Comparison of ENCODE assay signal across 26 cellular contexts in the genomic region with DNA sequence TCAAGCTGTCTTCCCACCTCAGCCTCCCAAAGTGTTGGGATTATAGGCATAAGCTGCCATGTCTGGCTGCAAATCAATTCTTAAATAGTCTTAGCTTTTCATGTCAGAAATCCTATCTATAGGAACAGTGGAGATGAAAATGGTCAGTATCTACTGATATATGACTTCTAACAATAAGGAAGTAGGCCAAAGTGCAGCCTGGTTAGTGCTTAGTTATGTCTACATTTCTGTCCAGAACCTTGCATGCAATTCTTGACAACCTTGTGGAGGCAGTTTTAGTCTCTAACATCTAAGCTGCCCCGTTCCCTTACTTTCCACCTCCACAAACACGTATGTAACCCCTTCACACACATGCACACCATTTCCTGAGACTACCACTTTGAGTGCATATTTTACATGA.
"Had no signal": no experiment of that assay in that cellular context is flagged by ENCODE, and none has a peak within 500 bp of the region (broad histone marks: within the 10 kb centered on the region; RNA-seq: fewer than 3 reads in every experiment).

No MANE protein-coding gene starts in this region.

- H3K27me3 ChIP-seq: foreskin keratinocyte, left lung, right lobe of liver, stomach, suprapubic skin, tibial nerve, vagina had no signal

- H3K9me3 Mint-ChIP-seq: activated CD4-positive, alpha-beta T cell treated with anti-CD3 and anti-CD28 coated beads, Interleukin-2, amount 10 ng/mL, durations not matched to agents 7 days and 5 days; activated CD8-positive, alpha-beta T cell treated with anti-CD3 and anti-CD28 coated beads for 36 hours; activated T-helper 1 cell treated with anti-CD3 and anti-CD28 coated beads, Interleukin-12 subunit alpha, Interleukin-12 subunit beta, Interleukin-2, Interleukin-4 antibody, amounts not matched to agents 30 ng/mL and 10 ng/mL and 1 ng/mL, durations not matched to agents 14 hours and 24 hours and 36 hours; immature natural killer cell; stimulated activated memory B cell treated with anti-CD40 and anti-IgM and Interleukin-4, amounts not matched to agents 10 μg/mL and 1 μg/mL and 100 μg/mL, for 72 hours had no signal

- H3K4me1 ChIP-seq: foreskin keratinocyte, left lung, right lobe of liver, stomach, suprapubic skin, vagina had no signal

- H3K4me3 ChIP-seq: left lung, right lobe of liver, skin epidermis, stomach, suprapubic skin, tibial nerve, vagina had no signal

- H3K27ac ChIP-seq: foreskin keratinocyte, left lung, right lobe of liver, skin epidermis, stomach, suprapubic skin, tibial nerve, vagina, VCaP had no signal

- H3K9me3 ChIP-seq: left lung, stomach, suprapubic skin, tibial nerve, vagina had no signal

- H3K4me3 Mint-ChIP-seq: activated CD4-positive, alpha-beta T cell treated with anti-CD3 and anti-CD28 coated beads, Interleukin-2, amount 10 ng/mL, durations not matched to agents 7 days and 5 days; activated CD8-positive, alpha-beta memory T cell treated with anti-CD3 and anti-CD28 coated beads, Interleukin-2, amount 10 ng/mL, durations not matched to agents 7 days and 5 days; activated CD8-positive, alpha-beta T cell treated with anti-CD3 and anti-CD28 coated beads for 36 hours; activated T-helper 1 cell treated with anti-CD3 and anti-CD28 coated beads, Interleukin-12 subunit alpha, Interleukin-12 subunit beta, Interleukin-2, Interleukin-4 antibody, amounts not matched to agents 30 ng/mL and 10 ng/mL and 1 ng/mL, durations not matched to agents 14 hours and 24 hours and 36 hours; brain; immature natural killer cell; nephron progenitor cell; stimulated activated memory B cell treated with anti-CD40 and anti-IgM and Interleukin-4, amounts not matched to agents 10 μg/mL and 1 μg/mL and 100 μg/mL, for 72 hours had no signal

- H3K27me3 Mint-ChIP-seq: brain; stimulated activated memory B cell treated with anti-CD40 and anti-IgM and Interleukin-4, amounts not matched to agents 10 μg/mL and 1 μg/mL and 100 μg/mL, for 72 hours had no signal

- H3K36me3 Mint-ChIP-seq: activated CD8-positive, alpha-beta memory T cell treated with anti-CD3 and anti-CD28 coated beads, Interleukin-2, amount 10 ng/mL, durations not matched to agents 7 days and 5 days; brain; immature natural killer cell; stimulated activated memory B cell treated with anti-CD40 and anti-IgM and Interleukin-4, amounts not matched to agents 10 μg/mL and 1 μg/mL and 100 μg/mL, for 72 hours had no signal

- DNase-seq: activated CD4-positive, alpha-beta T cell treated with anti-CD3 and anti-CD28 coated beads, Interleukin-2, amount 10 ng/mL, durations not matched to agents 7 days and 5 days; activated CD4-positive, CD25-positive, alpha-beta regulatory T cell treated with anti-CD3 and anti-CD28 coated beads, Interleukin-2, amount 50 U/mL, for 72 hours; activated CD8-positive, alpha-beta memory T cell treated with anti-CD3 and anti-CD28 coated beads, Interleukin-2, amount 10 ng/mL, durations not matched to agents 7 days and 5 days; activated CD8-positive, alpha-beta T cell treated with anti-CD3 and anti-CD28 coated beads for 36 hours; activated gamma-delta T cell; activated naive CD4-positive, alpha-beta T cell treated with anti-CD3 and anti-CD28 coated beads, Interleukin-2, amount 50 U/mL, for 16 hours; anterior cingulate cortex; dermis blood vessel endothelial cell; effector CD8-positive, alpha-beta T cell; foreskin keratinocyte; immature natural killer cell; left lung; mammary epithelial cell; nephron progenitor cell; nucleus accumbens; right lobe of liver; stimulated activated CD4-positive, alpha-beta T cell treated with anti-CD3 and anti-CD28 coated beads, Interleukin-15, amount 100 ng/mL, for 24 hours; stomach had no signal

- H3K27ac Mint-ChIP-seq: activated CD4-positive, alpha-beta T cell treated with anti-CD3 and anti-CD28 coated beads, Interleukin-2, amount 10 ng/mL, durations not matched to agents 7 days and 5 days; activated CD8-positive, alpha-beta memory T cell treated with anti-CD3 and anti-CD28 coated beads, Interleukin-2, amount 10 ng/mL, durations not matched to agents 7 days and 5 days; activated CD8-positive, alpha-beta T cell treated with anti-CD3 and anti-CD28 coated beads for 36 hours; activated T-helper 1 cell treated with anti-CD3 and anti-CD28 coated beads, Interleukin-12 subunit alpha, Interleukin-12 subunit beta, Interleukin-2, Interleukin-4 antibody, amounts not matched to agents 30 ng/mL and 10 ng/mL and 1 ng/mL, durations not matched to agents 14 hours and 24 hours and 36 hours; immature natural killer cell; nephron progenitor cell; stimulated activated memory B cell treated with anti-CD40 and anti-IgM and Interleukin-4, amounts not matched to agents 10 μg/mL and 1 μg/mL and 100 μg/mL, for 72 hours had no signal

- H3K4me1 Mint-ChIP-seq: activated CD4-positive, alpha-beta T cell treated with anti-CD3 and anti-CD28 coated beads, Interleukin-2, amount 10 ng/mL, durations not matched to agents 7 days and 5 days; activated CD8-positive, alpha-beta memory T cell treated with anti-CD3 and anti-CD28 coated beads, Interleukin-2, amount 10 ng/mL, durations not matched to agents 7 days and 5 days; immature natural killer cell; stimulated activated memory B cell treated with anti-CD40 and anti-IgM and Interleukin-4, amounts not matched to agents 10 μg/mL and 1 μg/mL and 100 μg/mL, for 72 hours had no signal

- H3K36me3 ChIP-seq: left lung, right lobe of liver, stomach, suprapubic skin, tibial nerve, vagina had no signal

- ATAC-seq: activated CD8-positive, alpha-beta memory T cell treated with anti-CD3 and anti-CD28 coated beads, Interleukin-2, amount 10 ng/mL, durations not matched to agents 7 days and 5 days; activated CD8-positive, alpha-beta T cell treated with anti-CD3 and anti-CD28 coated beads for 36 hours; foreskin keratinocyte; left lung; stimulated activated memory B cell treated with anti-CD40 and anti-IgM and Interleukin-4, amounts not matched to agents 10 μg/mL and 1 μg/mL and 100 μg/mL, for 72 hours had no signal
